Comparison of ENCODE assay signal across 27 cellular contexts in the genomic region with DNA sequence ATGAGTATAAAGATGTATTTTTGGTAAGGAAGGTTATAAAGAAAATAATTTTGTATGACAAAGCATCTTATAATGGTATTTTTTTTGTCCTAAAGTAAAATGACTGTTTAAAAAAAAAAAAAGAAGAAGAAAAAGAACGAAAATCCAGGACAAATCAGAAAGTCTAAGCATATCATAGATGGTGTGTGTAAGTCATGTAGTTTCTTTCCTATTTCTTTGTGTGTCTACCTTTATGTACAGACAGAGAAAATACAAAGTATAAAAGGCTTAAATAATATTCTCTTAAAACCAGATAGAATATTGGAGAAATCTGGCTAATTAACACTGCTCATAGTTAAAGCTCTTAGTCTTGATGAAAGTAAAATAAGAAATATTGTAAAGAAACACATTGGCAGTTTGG.
"Had no signal": no experiment of that assay in that cellular context is flagged by ENCODE, and none has a peak within 500 bp of the region (broad histone marks: within the 10 kb centered on the region; RNA-seq: fewer than 3 reads in every experiment).

No MANE protein-coding gene starts in this region.

- DNase-seq: activated CD4-positive, alpha-beta T cell treated with anti-CD3 and anti-CD28 coated beads for 36 hours; activated CD4-positive, alpha-beta T cell treated with anti-CD3 and anti-CD28 coated beads, Interleukin-2, amount 10 ng/mL, durations not matched to agents 7 days and 5 days; activated CD4-positive, alpha-beta T cell treated with anti-CD3 and anti-CD28 coated beads, Interleukin-2, amount 50 U/mL, for 48 hours; activated CD8-positive, alpha-beta T cell treated with anti-CD3 and anti-CD28 coated beads, Interleukin-2, amount 10 ng/mL, durations not matched to agents 7 days and 5 days; activated gamma-delta T cell treated with Interleukin-2 at 50 U/mL for 16 hours; activated naive CD4-positive, alpha-beta T cell treated with anti-CD3 and anti-CD28 coated beads for 36 hours; activated T-cell treated with anti-CD3 and anti-CD28 coated beads, Interleukin-2, amount 50 U/mL, for 4 hours; adrenal gland; caudate nucleus; cerebellar nuclear complex; Kasumi-1; MM.1S; MV-4-11; NCI-H1092; NCI-H1436 treated with DMSO at 0.1 percent for 48 hours; NCI-H1694 treated with DMSO at 0.1 percent for 48 hours; NCI-H2029; NCI-H510A; NCI-H526; NCI-H748 treated with DMSO at 0.1 percent for 48 hours; NK-92 treated with Interleukin-12 subunit alpha and Interleukin-12 subunit beta, amount 100 ng/mL, for 24 hours; PC-3; Peyer's patch; RPMI8226; SHP77 treated with DMSO at 0.1 percent for 48 hours; SK-N-SH had no signal

- FAIRE-seq: bronchial epithelial cell had no signal
